20 cellular contexts compared by ENCODE assay signal in the genomic region with DNA sequence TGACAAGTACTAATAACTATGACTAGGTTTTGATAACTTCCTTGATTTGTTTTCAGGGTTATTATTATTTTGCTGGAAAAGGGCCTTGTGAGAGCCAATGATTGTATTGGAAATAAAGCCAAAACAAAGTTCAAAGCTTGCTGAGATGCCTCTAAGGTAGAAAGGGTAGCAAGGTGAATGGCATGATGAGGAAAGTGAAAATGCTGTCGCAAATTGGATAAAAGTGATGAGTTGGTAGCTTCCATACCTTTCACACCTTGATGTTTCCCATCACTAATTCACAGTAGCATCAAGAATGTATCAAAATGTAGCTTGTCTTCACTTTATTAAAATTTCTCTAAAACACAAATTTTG.
DNase-seq lines count a peak whose midpoint lies in the region; ATAC-seq, FAIRE-seq and TF ChIP-seq lines count a peak whose summit lies in the region.
"Had no signal": no experiment of that assay in that cellular context is flagged by ENCODE, and none has a peak within 500 bp of the region (broad histone marks: within the 10 kb centered on the region; RNA-seq: fewer than 3 reads in every experiment).

No MANE protein-coding gene starts in this region.

- H3K9ac ChIP-seq in liver (ENCODE audit: low read depth in 1 of 2, low read length in 2 of 2) = no peak overlapping the region
- no peak overlapping the region for H3K9ac ChIP-seq in HepG2 (ENCODE audit: insufficient read depth, low read depth, low read length)
- H3K9ac ChIP-seq: BLaER1 had no signal

- POLR2A ChIA-PET in HepG2 (lab: Yijun Ruan, JAX) = no interaction called here

- DNase-seq in HepG2 (ENCODE audit: low spot score) (no peak), H54 (ENCODE audit: insufficient read length, low spot score) (no peak), right lobe of liver (no peak), NCI-H1417 treated with DMSO at 0.1 percent for 48 hours (lab: John Stamatoyannopoulos, UW) (no peak), GOT3 (lab: John Stamatoyannopoulos, UW) (no peak), tibial artery (no peak)
- DNase-seq: BE2C; C1 segment of cervical spinal cord; CD4-positive, alpha-beta memory T cell; CD4-positive, CD25-positive, alpha-beta regulatory T cell; CD8-positive, alpha-beta memory T cell; COR-L47; GF-D8 had no signal

- H3K27me3 ChIP-seq in liver (ENCODE audit: control insufficient read depth in 4 of 4, insufficient read depth in 4 of 4, low read length in 3 of 4) = no peaks in the 10 kb centered on the region
- H3K27me3 ChIP-seq in HepG2 (ENCODE audit: control insufficient read depth in 1 of 2, insufficient read depth in 2 of 2, low read length in 2 of 2) = no peaks in the 10 kb centered on the region
- H3K27me3 ChIP-seq in right lobe of liver = no peaks in the 10 kb centered on the region
- H3K27me3 ChIP-seq in tibial artery = no peaks in the 10 kb centered on the region
- H3K27me3 ChIP-seq: BE2C, BLaER1 had no signal

- FAIRE-seq in HepG2 (lab: Jason Lieb, UNC) (no peak), H54 (lab: Jason Lieb, UNC) (peak; percentile 68)
- FAIRE-seq: A549, G401.6, GM12891, GM19239 had no signal

- TF ChIP-seq POLR2A in HepG2 (IDR thresholded peaks at IDR 0.05; ENCODE audit: insufficient read depth in 1 of 2, low read depth in 2 of 2, low read length in 2 of 2) = no peak
- TF ChIP-seq POLR2A in H54 (IDR thresholded peaks at IDR 0.05; ENCODE audit: low read depth, low read length) = no peak
- TF ChIP-seq POLR2A in right lobe of liver (IDR thresholded peaks at IDR 0.05) = no peak

- CTCF ChIA-PET in HepG2 (lab: Yijun Ruan, JAX; ENCODE audit: low intra/inter-chr PET ratio, low total read pairs) = interaction anchor here (1.5 kb wide), 1 partner anchor 315 kb away, joined by 9 read pairs; no protein-coding TSS in a partner anchor

- no peaks in the 10 kb centered on the region for H4K20me1 ChIP-seq in HepG2 (ENCODE audit: insufficient read depth, low read length)
- H4K20me1 ChIP-seq: BLaER1 had no signal

- H3K4me1 ChIP-seq in liver (ENCODE audit: control insufficient read depth in 4 of 4, insufficient read depth in 4 of 4, low read length in 3 of 4) (peaks cover under 1 to 12% (median 6%) of the 10 kb centered on the region in 4 donors), HepG2 (ENCODE audit: insufficient read depth, low read length) (no peaks in the 10 kb centered on the region), right lobe of liver (peaks cover 0 to 13% (median 5%) of the 10 kb centered on the region in 4 donors), tibial artery (peaks cover 0 to 2% (median 0%) of the 10 kb centered on the region in 4 donors)
- H3K4me1 ChIP-seq: A549 had no signal

- H3K36me3 ChIP-seq in liver (ENCODE audit: control insufficient read depth in 4 of 4, insufficient read depth in 3 of 4, low read depth in 1 of 4, low read length in 3 of 4) (no peaks in the 10 kb centered on the region), HepG2 (replicated peaks in 1 of 2; ENCODE audit: control insufficient read depth in 1 of 2, insufficient read depth in 2 of 2, low read length in 2 of 2) (no peaks in the 10 kb centered on the region), right lobe of liver (no peaks in the 10 kb centered on the region), tibial artery (no peaks in the 10 kb centered on the region)
- H3K36me3 ChIP-seq: BE2C, BLaER1 had no signal

- no peak for ATAC-seq in HepG2
- ATAC-seq in right lobe of liver = peak; percentile 41 to 69 (median 59)
- ATAC-seq: A549 had no signal

- H3K9me3 ChIP-seq in liver (ENCODE audit: control insufficient read depth in 4 of 4, low read length in 3 of 4) = no peaks in the 10 kb centered on the region
- no peaks in the 10 kb centered on the region for H3K9me3 ChIP-seq in HepG2 (ENCODE audit: low read length)
- H3K9me3 ChIP-seq in right lobe of liver = no peaks in the 10 kb centered on the region
- H3K9me3 ChIP-seq in tibial artery = no peaks in the 10 kb centered on the region
- H3K9me3 ChIP-seq: A549, BE2C, BLaER1 had no signal

- no peaks in the 10 kb centered on the region for H3K79me2 ChIP-seq in HepG2 (ENCODE audit: insufficient read depth, low read length)

- intact Hi-C loops in HepG2 (cut with micrococcal nuclease; ENCODE audit: unreplicated experiment) (loop anchor here (2.0 to 5.0 kb wide), 2 partner anchors 414 to 430 kb away; no protein-coding TSS in a partner anchor), right lobe of liver (cut with DNase I) (no loop called here), tibial artery (cut with DNase I; ENCODE audit: low total_unique reads) (no loop called here)

- no TSS peak for BruUV-seq in HepG2 (replicated peaks; lab: Mats Ljungman, UMichigan)

- H3K27ac ChIP-seq in liver (ENCODE audit: low read depth in 1 of 2, low read length in 2 of 2) (peak overlapping the region in 1 of 2 donors; percentile 14), HepG2 (ENCODE audit: extremely low read length, insufficient read depth, low read length) (no peak overlapping the region), right lobe of liver (no peak overlapping the region), tibial artery (no peak overlapping the region)
- H3K27ac ChIP-seq: 22Rv1, A549, BLaER1 had no signal

- WGBS in liver = 40% methylated on average over 1 of the region's 1 CpG
- WGBS in HepG2 (ENCODE audit: low lambda C conversion rate) = 0% methylated on average over 1 of the region's 1 CpG
- 43% methylated on average over 1 of the region's 1 CpG for WGBS in right lobe of liver (ENCODE audit: insufficient coverage, low coverage, low lambda C conversion rate, missing lambda C conversion rate)

- no peak overlapping the region for H2AFZ ChIP-seq in HepG2 (ENCODE audit: low read length)

- in situ Hi-C loops in HepG2 (cut with HindIII; ENCODE audit: extremely low pct_ligation_motif_present, low pct_unique_long_range_greater_than_20kb) = loop anchor here (25.0 kb wide), 1 partner anchor 420 kb away; no protein-coding TSS in a partner anchor

- TF ChIP-seq EP300 in HepG2 (IDR thresholded peaks at IDR 0.05; ENCODE audit: low read depth in 2 of 2, low read length in 2 of 2) (no peak), HepG2 (CRISPR knock-in tag; IDR thresholded peaks at IDR 0.05; ENCODE audit: borderline replicate concordance) (no peak)

- peak in 1 of 2 donors; percentile 32 for TF ChIP-seq RAD21 in liver (IDR thresholded peaks at IDR 0.05)
- TF ChIP-seq RAD21 in HepG2 (CRISPR knock-in tag; IDR thresholded peaks at IDR 0.05) = no peak

- H3K4me2 ChIP-seq in HepG2 (ENCODE audit: low read depth, low read length) = no peak overlapping the region
- H3K4me2 ChIP-seq: A549, BLaER1 had no signal

- TF ChIP-seq CTCF in liver (IDR thresholded peaks at IDR 0.05; ENCODE audit: low read depth, low read length, missing input control) (no peak), HepG2 (CRISPR knock-in tag; IDR thresholded peaks at IDR 0.05) (no peak), right lobe of liver (IDR thresholded peaks at IDR 0.05) (no peak), tibial artery (IDR thresholded peaks at IDR 0.05) (no peak)

- H3K4me3 ChIP-seq in liver (ENCODE audit: low read depth in 1 of 3, low read length in 3 of 3) (no peak overlapping the region), HepG2 (replicated peaks in 1 of 3; ENCODE audit: insufficient read depth in 1 of 3, low read depth in 2 of 3, low read length in 3 of 3) (no peak overlapping the region), right lobe of liver (no peak overlapping the region), tibial artery (no peak overlapping the region)
- H3K4me3 ChIP-seq: A549, BLaER1 had no signal

TF ChIP-seq in liver, 16 proteins besides CTCF, POLR2A, EP300 and RAD21:
- TF ChIP-seq EGR1 (IDR thresholded peaks at IDR 0.05; ENCODE audit: low read depth in 2 of 2) (no peak), RXRA (IDR thresholded peaks at IDR 0.05) (peak in 1 of 2 donors; percentile 35), HNF4A (conservative IDR thresholded peaks at IDR 0.05) (peak; percentile 18 to 43), GABPA (IDR thresholded peaks at IDR 0.05 in 1 of 2, conservative IDR thresholded peaks at IDR 0.05 in 1 of 2) (no peak)

TF ChIP-seq in HepG2, 621 proteins besides CTCF, POLR2A, EP300 and RAD21 (continues in another document):
- TF ChIP-seq NR3C1 (CRISPR knock-in tag; IDR thresholded peaks at IDR 0.05) = no peak
- TF ChIP-seq SNRNP70 (IDR thresholded peaks at IDR 0.05; ENCODE audit: low read depth, low read length) = no peak
- no peak for TF ChIP-seq SIN3B (IDR thresholded peaks at IDR 0.05; ENCODE audit: low read length)
- no peak for TF ChIP-seq RELA (CRISPR knock-in tag; IDR thresholded peaks at IDR 0.05)
- no peak for TF ChIP-seq WIZ (CRISPR knock-in tag; IDR thresholded peaks at IDR 0.05)
- TF ChIP-seq, protein P1, sequence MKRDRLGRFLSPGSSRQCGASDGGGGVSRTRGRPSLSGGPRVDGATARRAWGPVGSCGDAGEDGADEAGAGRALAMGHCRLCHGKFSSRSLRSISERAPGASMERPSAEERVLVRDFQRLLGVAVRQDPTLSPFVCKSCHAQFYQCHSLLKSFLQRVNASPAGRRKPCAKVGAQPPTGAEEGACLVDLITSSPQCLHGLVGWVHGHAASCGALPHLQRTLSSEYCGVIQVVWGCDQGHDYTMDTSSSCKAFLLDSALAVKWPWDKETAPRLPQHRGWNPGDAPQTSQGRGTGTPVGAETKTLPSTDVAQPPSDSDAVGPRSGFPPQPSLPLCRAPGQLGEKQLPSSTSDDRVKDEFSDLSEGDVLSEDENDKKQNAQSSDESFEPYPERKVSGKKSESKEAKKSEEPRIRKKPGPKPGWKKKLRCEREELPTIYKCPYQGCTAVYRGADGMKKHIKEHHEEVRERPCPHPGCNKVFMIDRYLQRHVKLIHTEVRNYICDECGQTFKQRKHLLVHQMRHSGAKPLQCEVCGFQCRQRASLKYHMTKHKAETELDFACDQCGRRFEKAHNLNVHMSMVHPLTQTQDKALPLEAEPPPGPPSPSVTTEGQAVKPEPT (CRISPR knock-in tag; IDR thresholded peaks at IDR 0.05; ENCODE audit: low read depth) = no peak
- TF ChIP-seq GRHL1 (CRISPR knock-in tag; conservative IDR thresholded peaks at IDR 0.05) = no peak
